1 cellular context compared by ENCODE assay signal in the genomic region with DNA sequence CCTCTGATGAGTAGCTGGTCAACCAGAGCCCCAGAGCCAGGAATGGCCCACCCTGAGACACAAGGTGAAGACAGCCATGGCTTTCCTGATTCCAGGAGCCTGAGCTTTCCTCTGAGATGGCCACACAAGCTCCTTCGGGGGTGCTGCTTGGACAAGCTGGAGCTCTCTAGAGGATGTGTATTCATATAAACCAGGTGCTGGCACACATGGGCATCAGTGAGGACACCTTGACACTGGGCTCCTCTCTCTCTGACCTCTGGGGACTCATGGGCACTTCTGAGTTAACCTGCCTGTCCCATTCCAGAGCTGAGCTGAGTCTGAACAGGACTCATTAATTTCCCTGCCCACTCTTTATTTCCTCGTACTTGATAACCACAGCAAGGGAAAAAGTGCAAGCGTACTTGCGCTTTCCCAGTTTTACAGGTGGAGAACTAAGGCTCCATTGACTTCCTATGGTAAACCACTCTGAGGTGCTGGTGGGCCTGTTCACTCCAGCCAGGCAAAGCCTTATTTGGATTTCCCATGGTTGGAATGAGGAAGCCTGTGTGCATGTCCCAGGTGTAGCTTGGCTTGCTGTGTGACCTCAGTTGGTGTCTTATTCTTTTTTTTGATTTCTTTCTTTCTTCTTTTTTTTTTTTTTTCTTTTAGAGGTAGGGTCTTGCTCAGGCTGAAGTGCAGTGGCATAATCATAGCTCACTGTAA.
TF ChIP-seq lines count a peak whose summit lies in the region.

No MANE protein-coding gene starts in this region.

TF ChIP-seq in IMR-90, 13 proteins besides CTCF, POLR2A, EP300 and RAD21 (continued from another document):
- TF ChIP-seq, protein P1, sequence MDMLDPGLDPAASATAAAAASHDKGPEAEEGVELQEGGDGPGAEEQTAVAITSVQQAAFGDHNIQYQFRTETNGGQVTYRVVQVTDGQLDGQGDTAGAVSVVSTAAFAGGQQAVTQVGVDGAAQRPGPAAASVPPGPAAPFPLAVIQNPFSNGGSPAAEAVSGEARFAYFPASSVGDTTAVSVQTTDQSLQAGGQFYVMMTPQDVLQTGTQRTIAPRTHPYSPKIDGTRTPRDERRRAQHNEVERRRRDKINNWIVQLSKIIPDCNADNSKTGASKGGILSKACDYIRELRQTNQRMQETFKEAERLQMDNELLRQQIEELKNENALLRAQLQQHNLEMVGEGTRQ (IDR thresholded peaks at IDR 0.05; ENCODE audit: low read depth, low read length), result no peak
- TF ChIP-seq SMC3 (IDR thresholded peaks at IDR 0.05; ENCODE audit: low read depth, low read length) (no peak), BHLHE40 (IDR thresholded peaks at IDR 0.05; ENCODE audit: low read depth, low read length) (no peak), MXI1 (IDR thresholded peaks at IDR 0.05; ENCODE audit: borderline replicate concordance, low read depth, low read length) (no peak), FOS (IDR thresholded peaks at IDR 0.05; ENCODE audit: low read depth, low read length) (no peak), RCOR1 (IDR thresholded peaks at IDR 0.05; ENCODE audit: insufficient replicate concordance, low read length) (no peak), NFE2L2 (IDR thresholded peaks at IDR 0.05; ENCODE audit: low read depth, low read length) (no peak)
